16 cellular contexts compared by ENCODE assay signal in genomic region chr12:124544983-124545382, GRCh38. TPM values are rescaled to one million over a fixed set of nuclear protein-coding genes. Genes with fewer than 3 reads are reported as not detected.
A peak's percentile ranks its signal among the peaks of the same experiment; 100 is the strongest.
DNase-seq lines count a peak whose midpoint lies in the region; ATAC-seq, FAIRE-seq and TF ChIP-seq lines count a peak whose summit lies in the region.
"Had no signal": no experiment of that assay in that cellular context is flagged by ENCODE, and none has a peak within 500 bp of the region (broad histone marks: within the 10 kb centered on the region; RNA-seq: fewer than 3 reads in every experiment).

No MANE protein-coding gene starts in this region.

- H4K5ac ChIP-seq in H1 (ENCODE audit: insufficient read length, low read depth, low read length): no peak overlapping the region

- TF ChIP-seq CTCF in MM.1S (IDR thresholded peaks at IDR 0.05; ENCODE audit: low read length): no peak
- no peak for TF ChIP-seq CTCF in H1 (IDR thresholded peaks at IDR 0.05; ENCODE audit: control extremely low read depth in 1 of 3, insufficient read depth in 1 of 3, low read depth in 1 of 3, low read length in 3 of 3)
- TF ChIP-seq CTCF in stomach (IDR thresholded peaks at IDR 0.05): no peak

- H2BK12ac ChIP-seq in H1 (ENCODE audit: low read depth, low read length): 0 out of 2 replicates have a peak overlapping the region, but pooled peaks have one; percentile 2

- no peak overlapping the region for H2BK5ac ChIP-seq in H1 (ENCODE audit: low read depth, low read length)

- H2AFZ ChIP-seq in MM.1S (ENCODE audit: low read length) (no peak overlapping the region), H1 (ENCODE audit: low read length) (no peak overlapping the region)

- CTCF ChIA-PET in H1 (lab: Charles Lee; ENCODE audit: partially characterized antibody): interaction anchor here (1.2 kb wide), 1 partner anchor 223 kb away, joined by 3 read pairs; no protein-coding TSS in a partner anchor

- WGBS in H1 (ENCODE audit: extremely low coverage in 1 of 2, insufficient coverage in 1 of 2, insufficient read length in 1 of 2, insufficient replicate concordance in 2 of 2, low coverage in 1 of 2, low lambda C conversion rate in 2 of 2, missing lambda C conversion rate in 1 of 2), 2 experiments: 76% methylated on average over 8 of the region's 8 CpGs; no CpG with 5 or more reads in 1 of the 2 experiments
- 77 to 82% (median 80%) methylated on average over 6 to 8 of the region's 8 CpGs for WGBS in stomach, 5 donors

- H3K56ac ChIP-seq in H1 (replicated peaks; ENCODE audit: insufficient read length, low read depth, low read length): no peak overlapping the region

- H3K79me2 ChIP-seq in MM.1S (ENCODE audit: low read length) (peaks cover 80% of the 10 kb centered on the region), H1 (ENCODE audit: control insufficient read depth in 1 of 2, insufficient read depth in 2 of 2, low read length in 2 of 2) (peaks cover 56 to 88% of the 10 kb centered on the region in 2 experiments)

- H3K4me1 Mint-ChIP-seq in activated T-cell treated with anti-CD3 and anti-CD28 coated beads, Interleukin-2, amount 50 U/mL, for 24 hours (ENCODE audit: low read depth): peaks cover 74% of the 10 kb centered on the region
- H3K4me1 Mint-ChIP-seq in activated T-cell treated with anti-CD3 and anti-CD28 coated beads, Interleukin-2, amount 50 U/mL, for 4 hours (ENCODE audit: low read depth): peaks cover 55% of the 10 kb centered on the region

- H3K4ac ChIP-seq in H1 (replicated peaks; ENCODE audit: insufficient read length, low read depth, low read length): no peak overlapping the region

- no peak for TF ChIP-seq RAD21 in H1 (IDR thresholded peaks at IDR 0.05 in 1 of 2, conservative IDR thresholded peaks at IDR 0.05 in 1 of 2; ENCODE audit: low read depth in 2 of 2, low read length in 2 of 2)

- H3K9me3 Mint-ChIP-seq in activated T-cell treated with anti-CD3 and anti-CD28 coated beads, Interleukin-2, amount 50 U/mL, for 24 hours: no peaks in the 10 kb centered on the region
- H3K9me3 Mint-ChIP-seq in activated T-cell treated with anti-CD3 and anti-CD28 coated beads, Interleukin-2, amount 50 U/mL, for 4 hours: no peaks in the 10 kb centered on the region

- no peak overlapping the region for H2BK20ac ChIP-seq in H1 (ENCODE audit: low read length)

- H3K9me2 ChIP-seq in MM.1S (replicated peaks; ENCODE audit: insufficient read depth, low read length): no peaks in the 10 kb centered on the region

- H3K36me3 Mint-ChIP-seq in activated T-cell treated with anti-CD3 and anti-CD28 coated beads, Interleukin-2, amount 50 U/mL, for 24 hours (ENCODE audit: low read depth): peaks cover 10% of the 10 kb centered on the region
- H3K36me3 Mint-ChIP-seq in activated T-cell treated with anti-CD3 and anti-CD28 coated beads, Interleukin-2, amount 50 U/mL, for 4 hours (ENCODE audit: insufficient read depth): no peaks in the 10 kb centered on the region

- H4K20me1 ChIP-seq in MM.1S (ENCODE audit: insufficient read depth, low read length) (no peaks in the 10 kb centered on the region), H1 (replicated peaks in 1 of 2; ENCODE audit: control insufficient read depth in 1 of 2, insufficient read depth in 2 of 2, low read length in 2 of 2) (peaks cover 29 to 43% of the 10 kb centered on the region in 2 experiments)

- H3K23ac ChIP-seq in H1 (ENCODE audit: insufficient read length): no peak overlapping the region

- H3K18ac ChIP-seq in H1 (ENCODE audit: extremely low read depth, low read length): peak overlapping the region; percentile 60

- TF ChIP-seq EP300 in H1 (IDR thresholded peaks at IDR 0.05; ENCODE audit: borderline replicate concordance in 1 of 2, low read depth in 2 of 2, low read length in 2 of 2) (no peak), stomach (IDR thresholded peaks at IDR 0.05) (no peak)

- H3K4me1 ChIP-seq in MM.1S (ENCODE audit: low read length): peaks cover 10% of the 10 kb centered on the region
- peaks cover 0 to 38% (median 27%) of the 10 kb centered on the region in 4 experiments; a peak in 6 of 7 replicates for H3K4me1 ChIP-seq in H1 (replicated peaks in 1 of 4; ENCODE audit: control insufficient read depth in 3 of 4, insufficient read depth in 4 of 4, low read length in 3 of 4)
- peaks cover 49 to 85% (median 75%) of the 10 kb centered on the region in 4 donors for H3K4me1 ChIP-seq in stomach

- H3K36me3 ChIP-seq in MM.1S (replicated peaks; ENCODE audit: insufficient read depth, low read length): no peaks in the 10 kb centered on the region
- peaks cover 0 to 3% (median 0%) of the 10 kb centered on the region in 4 experiments; a peak in 2 of 8 replicates for H3K36me3 ChIP-seq in H1 (ENCODE audit: control insufficient read depth in 2 of 4, insufficient read depth in 4 of 4, low read length in 3 of 4)
- H3K36me3 ChIP-seq in stomach: no peaks in the 10 kb centered on the region
- peaks cover 7% of the 10 kb centered on the region for H3K36me3 ChIP-seq in MG63
- H3K36me3 ChIP-seq: sigmoid colon, tibial artery had no signal

- no peak overlapping the region for H4K8ac ChIP-seq in H1 (ENCODE audit: extremely low read depth, insufficient read depth, low read length)

- H3K4me3 Mint-ChIP-seq in activated T-cell treated with anti-CD3 and anti-CD28 coated beads, Interleukin-2, amount 50 U/mL, for 24 hours: peak overlapping the region; percentile 57
- no peak overlapping the region for H3K4me3 Mint-ChIP-seq in activated T-cell treated with anti-CD3 and anti-CD28 coated beads, Interleukin-2, amount 50 U/mL, for 4 hours

- 0 out of 2 replicates have a peak overlapping the region, but pooled peaks have one; percentile 75 for H2AK5ac ChIP-seq in H1 (ENCODE audit: low read depth, low read length)

- no peaks in the 10 kb centered on the region for H3K23me2 ChIP-seq in H1 (ENCODE audit: low read depth, low read length)

- intact Hi-C loops in stomach (cut with DNase I; ENCODE audit: low total_unique reads): no loop called here

- H3K27me3 Mint-ChIP-seq in activated T-cell treated with anti-CD3 and anti-CD28 coated beads, Interleukin-2, amount 50 U/mL, for 24 hours: no peaks in the 10 kb centered on the region
- H3K27me3 Mint-ChIP-seq in activated T-cell treated with anti-CD3 and anti-CD28 coated beads, Interleukin-2, amount 50 U/mL, for 4 hours (ENCODE audit: low read depth): no peaks in the 10 kb centered on the region

- POLR2A ChIA-PET in H1 (lab: Charles Lee; ENCODE audit: partially characterized antibody): interaction anchor here (1.1 to 1.7 kb wide), 4 partner anchors 12 to 24 kb away, joined by 3 to 4 read pairs (median 3); no protein-coding TSS in a partner anchor

- peaks cover 21% of the 10 kb centered on the region for H3K79me1 ChIP-seq in H1 (ENCODE audit: low read depth, low read length)

- peaks cover 8% of the 10 kb centered on the region; the same call in 1 of the 2 replicates for H3F3A ChIP-seq in MM.1S (ENCODE audit: insufficient read depth, low read length)

- no peak overlapping the region for H4K91ac ChIP-seq in H1 (replicated peaks; ENCODE audit: insufficient read length, low read length)

- H3K9me3 ChIP-seq in MM.1S (replicated peaks; ENCODE audit: insufficient read depth, low read length) (no peaks in the 10 kb centered on the region), H1 (ENCODE audit: insufficient read depth in 2 of 2, low read depth in 1 of 2, low read length in 1 of 2) (no peaks in the 10 kb centered on the region), stomach (no peaks in the 10 kb centered on the region), MG63 (no peaks in the 10 kb centered on the region)
- H3K9me3 ChIP-seq: sigmoid colon, tibial artery had no signal

- H3K27me3 ChIP-seq in MM.1S (replicated peaks; ENCODE audit: insufficient read depth, low read length) (no peaks in the 10 kb centered on the region), H1 (replicated peaks in 1 of 4; ENCODE audit: control insufficient read depth in 3 of 4, extremely low read depth in 1 of 4, insufficient read depth in 3 of 4, low read length in 3 of 4) (no peaks in the 10 kb centered on the region), stomach (no peaks in the 10 kb centered on the region), MG63 (no peaks in the 10 kb centered on the region)
- H3K27me3 ChIP-seq: sigmoid colon, tibial artery had no signal

- H3K9ac ChIP-seq in MM.1S (ENCODE audit: low read length): peak overlapping the region; percentile 30; the same call in 1 of the 2 replicates
- H3K9ac ChIP-seq in H1 (replicated peaks in 1 of 4; ENCODE audit: extremely low read depth in 1 of 4, low read depth in 3 of 4, low read length in 3 of 4): no peak overlapping the region

- no peak for DNase-seq in activated T-cell treated with anti-CD3 and anti-CD28 coated beads, Interleukin-2, amount 50 U/mL, for 24 hours
- no peak for DNase-seq in activated T-cell treated with anti-CD3 and anti-CD28 coated beads, Interleukin-2, amount 50 U/mL, for 4 hours
- DNase-seq in MM.1S: no peak
- DNase-seq in H1 (ENCODE audit: low read depth in 1 of 2, low spot score in 2 of 2): no peak
- DNase-seq in stomach: no peak
- DNase-seq in MG63: no peak
- no peak for DNase-seq in KBM-7
- DNase-seq: activated naive CD4-positive, alpha-beta T cell treated with anti-CD3 and anti-CD28 coated beads, Interleukin-2, amount 50 U/mL, for 16 hours; DMS153; NCI-H2081 treated with DMSO at 0.1 percent for 48 hours; sigmoid colon; tibial artery had no signal

- H3K27ac Mint-ChIP-seq in activated T-cell treated with anti-CD3 and anti-CD28 coated beads, Interleukin-2, amount 50 U/mL, for 24 hours: peak overlapping the region; percentile 88

- H2BK15ac ChIP-seq in H1 (ENCODE audit: low read length): no peak overlapping the region

- FAIRE-seq in H1 (lab: Jason Lieb, UNC): no peak
- FAIRE-seq: colon, islet of Langerhans had no signal

- TF ChIP-seq POLR2A in H1 (IDR thresholded peaks at IDR 0.05; ENCODE audit: control extremely low read depth in 1 of 2, low read depth in 2 of 2, low read length in 2 of 2) (no peak), stomach (IDR thresholded peaks at IDR 0.05) (no peak)

- H3K14ac ChIP-seq in H1 (ENCODE audit: insufficient read length): no peak overlapping the region

- peak overlapping the region; percentile 60; the same call in 1 of the 2 replicates for H3K4me2 ChIP-seq in MM.1S (ENCODE audit: low read depth, low read length)
- H3K4me2 ChIP-seq in H1 (ENCODE audit: insufficient read depth in 1 of 2, low read depth in 2 of 2, low read length in 2 of 2): no peak overlapping the region

- peak overlapping the region; percentile 79; the same call in 1 of the 2 replicates for H3K27ac ChIP-seq in MM.1S (ENCODE audit: low read length)
- peak overlapping the region; percentile 33; the same call in 1 of the 2 replicates for H3K27ac ChIP-seq in H1 (ENCODE audit: low read depth, low read length)
- peak overlapping the region in 3 of 5 donors; percentile 13 to 46 (median 20) for H3K27ac ChIP-seq in stomach
- H3K27ac ChIP-seq: tibial artery had no signal

- ATAC-seq in activated T-cell treated with anti-CD3 and anti-CD28 coated beads, Interleukin-2, amount 50 U/mL, for 4 hours: no peak
- ATAC-seq in HG02763 (IDR thresholded peaks at IDR 0.05; ENCODE audit: unreplicated experiment): no peak
- ATAC-seq: HCT116 had no signal

- H3K4me3 ChIP-seq in MM.1S (ENCODE audit: low read length) (peak overlapping the region; percentile 21; the same call in 1 of the 2 replicates), H1 (ENCODE audit: extremely low read depth in 1 of 4, insufficient read depth in 2 of 4, low read depth in 3 of 4, low read length in 4 of 4) (no peak overlapping the region), stomach (no peak overlapping the region), MG63 (no peak overlapping the region)
- H3K4me3 ChIP-seq: sigmoid colon, tibial artery had no signal

- no peak overlapping the region for H2BK120ac ChIP-seq in H1 (replicated peaks; ENCODE audit: low read depth, low read length)

- in situ Hi-C loops in KBM-7 (cut with MboI; ENCODE audit: low pct_unique_long_range_greater_than_20kb, low sequenced_read_pairs): no loop called here

RNA-seq across cellular contexts. Expression of gene NCOR2, which starts 22.4 kb away (rescaled TPM):
- total RNA-seq in activated T-cell treated with anti-CD3 and anti-CD28 coated beads, Interleukin-2, amount 50 U/mL, for 4 hours: 100 to 1,000 TPM; 127 to 160 (median 135) TPM
- 275 TPM in 2 replicates for total RNA-seq in H1 (2021; fragmentation: NEBNext Ultra II Directional; extraction: Animal tissue kit (Norgen Biotek cat#: 25700))
- polyA plus RNA-seq in H1 (2011; rRNA removed) (14.8 and 25.3 TPM in 2 replicates), stomach (10 to 100 TPM; 27.2 to 49.6 (median 37.7) TPM)
- 13.5 TPM for polyA plus RNA-seq in H1 (2011; cell fraction: cytosol; rRNA removed)
- 54.3 TPM for polyA plus RNA-seq in H1 (2011; cell fraction: nucleus; rRNA removed)
- 125 to 153 TPM (median 138 TPM) in 4 replicates for polyA plus RNA-seq in H1 (2012, experiment 1 of 2)
- 70.3 TPM for polyA plus RNA-seq in H1 (2012, experiment 2 of 2)
- 103 TPM for polyA plus RNA-seq in H1 (2013, experiment 1 of 2)
- 111 TPM for polyA plus RNA-seq in H1 (2013, experiment 2 of 2)
- polyA minus RNA-seq in H1 (2011; rRNA and poly(A)+ RNA removed): 28.8 and 30.2 TPM in 2 replicates
- 93.4 TPM for polyA minus RNA-seq in H1 (2011; cell fraction: cytosol; rRNA and poly(A)+ RNA removed)
- 81.3 TPM for polyA minus RNA-seq in H1 (2011; cell fraction: nucleus; rRNA and poly(A)+ RNA removed)
- 100 to 1,000 TPM in 4 of 5 donors, 10 to 100 TPM in 1; 61.7 to 292 (median 116) TPM for total RNA-seq in stomach
- 17.0 and 32.9 TPM in 2 replicates for total RNA-seq in MG63 (2014; rRNA removed; shearing (Covaris generic); ENCODE audit: low replicate concordance)

Comparison
In these comparisons a context has a peak if more than half of its experiments do, and no peak if none do; other contexts are left out.
1. H3K27ac ChIP-seq: peak in every context shown above with its lines; median percentile 79 in MM.1S; 33 in H1; 20 in stomach.